Comparison of ENCODE assay signal across 8 cellular contexts in genomic region chr2:226798422-226799210, GRCh38. TPM values are rescaled to one million over a fixed set of nuclear protein-coding genes. Genes with fewer than 3 reads are reported as not detected.
A peak's percentile ranks its signal among the peaks of the same experiment; 100 is the strongest.
DNase-seq lines count a peak whose midpoint lies in the region; ATAC-seq and TF ChIP-seq lines count a peak whose summit lies in the region.

No MANE protein-coding gene starts in this region.

- ATAC-seq in GM19452 (IDR thresholded peaks at IDR 0.05; ENCODE audit: unreplicated experiment) (peak; percentile 12), thoracic aorta (ENCODE audit: insufficient number of reproducible peaks, low FRiP score, low read depth) (no peak)
- peak; percentile 11 for ATAC-seq in activated CD8-positive, alpha-beta T cell treated with anti-CD3 and anti-CD28 coated beads for 36 hours

- peak overlapping the region; percentile 93 to 99 (median 97) for H3K4me2 ChIP-seq in BLaER1 treated with 17β-estradiol and CSF1 and Interleukin-3, amounts not matched to agents 10 nM and 100 nM

- peaks cover 12% of the 10 kb centered on the region for H3K36me3 Mint-ChIP-seq in activated CD8-positive, alpha-beta T cell treated with anti-CD3 and anti-CD28 coated beads for 36 hours (ENCODE audit: low read depth)

- POLR2A ChIA-PET in activated CD8-positive, alpha-beta T cell treated with anti-CD3 and anti-CD28 coated beads for 36 hours (lab: Charles Lee): interaction anchor here (1.1 to 1.9 kb wide), 2 partner anchors 10 to 36 kb away, joined by 3 to 12 read pairs; partner anchors contain the start of gene RHBDD1

- peak overlapping the region in 10 of 11 experiments; percentile 44 to 81 (median 70); a peak in 19 of 22 replicates for H3K27ac ChIP-seq in BLaER1 treated with 17β-estradiol and CSF1 and Interleukin-3, amounts not matched to agents 10 nM and 100 nM
- H3K27ac ChIP-seq in HUES6 (ENCODE audit: low read depth, low read length): peak overlapping the region; percentile 74; the same call in 1 of the 2 replicates
- H3K27ac ChIP-seq in epithelial cell of prostate: peak overlapping the region; percentile 96
- peak overlapping the region; percentile 90 to 93 for H3K27ac ChIP-seq in thoracic aorta

- no peaks in the 10 kb centered on the region for H3K9me3 Mint-ChIP-seq in activated CD8-positive, alpha-beta T cell treated with anti-CD3 and anti-CD28 coated beads for 36 hours

- no peaks in the 10 kb centered on the region for H3K9me3 ChIP-seq in BLaER1 treated with 17β-estradiol and CSF1 and Interleukin-3, amounts not matched to agents 10 nM and 100 nM (replicated peaks in 1 of 11)
- H3K9me3 ChIP-seq in HUES6 (ENCODE audit: control insufficient read depth, insufficient read depth, low read depth, low read length): no peaks in the 10 kb centered on the region
- no peaks in the 10 kb centered on the region for H3K9me3 ChIP-seq in mucosa of stomach (ENCODE audit: control insufficient read depth, low read length)
- H3K9me3 ChIP-seq in thoracic aorta: no peaks in the 10 kb centered on the region

- peak overlapping the region; percentile 78 for H3K27ac Mint-ChIP-seq in activated CD8-positive, alpha-beta T cell treated with anti-CD3 and anti-CD28 coated beads for 36 hours

- peaks cover 0 to 68% (median 0%) of the 10 kb centered on the region in 11 experiments; a peak in 7 of 22 replicates for H3K27me3 ChIP-seq in BLaER1 treated with 17β-estradiol and CSF1 and Interleukin-3, amounts not matched to agents 10 nM and 100 nM
- no peaks in the 10 kb centered on the region; the same call in 1 of the 2 replicates for H3K27me3 ChIP-seq in HUES6 (ENCODE audit: control insufficient read depth, insufficient read depth, low read length)
- no peaks in the 10 kb centered on the region for H3K27me3 ChIP-seq in mucosa of stomach (ENCODE audit: control insufficient read depth, insufficient read depth, low read length)
- no peaks in the 10 kb centered on the region for H3K27me3 ChIP-seq in thoracic aorta (replicated peaks; ENCODE audit: insufficient read depth)

- H4K20me1 ChIP-seq in BLaER1 treated with 17β-estradiol and CSF1 and Interleukin-3, amounts not matched to agents 10 nM and 100 nM: peaks cover 0 to 32% (median 12%) of the 10 kb centered on the region in 11 experiments; a peak in 10 of 22 replicates

- peaks cover 51% of the 10 kb centered on the region for H3K4me1 Mint-ChIP-seq in activated CD8-positive, alpha-beta T cell treated with anti-CD3 and anti-CD28 coated beads for 36 hours (ENCODE audit: low read depth)

- peak overlapping the region; percentile 84 for H3K4me3 Mint-ChIP-seq in activated CD8-positive, alpha-beta T cell treated with anti-CD3 and anti-CD28 coated beads for 36 hours

- CTCF ChIA-PET in activated CD8-positive, alpha-beta T cell treated with anti-CD3 and anti-CD28 coated beads for 36 hours (lab: Charles Lee): interaction anchor here (0.7 to 3.7 kb wide), 14 partner anchors 9 to 809 kb away, joined by 3 to 29 read pairs (median 3); partner anchors contain the start of gene RHBDD1

- H3K9ac ChIP-seq in BLaER1 treated with 17β-estradiol and CSF1 and Interleukin-3, amounts not matched to agents 10 nM and 100 nM: peak overlapping the region; percentile 67 to 87 (median 75)
- H3K9ac ChIP-seq in HUES6 (ENCODE audit: low read length): peak overlapping the region; percentile 74
- peak overlapping the region; percentile 74 for H3K9ac ChIP-seq in mucosa of stomach (ENCODE audit: low read length)

- peak; percentile 73 for DNase-seq in activated CD8-positive, alpha-beta T cell treated with anti-CD3 and anti-CD28 coated beads for 36 hours
- no peak for DNase-seq in epithelial cell of prostate (ENCODE audit: low read depth, low spot score)
- DNase-seq in thoracic aorta (ENCODE audit: low spot score): no peak
- no peak for DNase-seq in medulla oblongata (ENCODE audit: extremely low spot score)

- peak overlapping the region; percentile 69 to 87 (median 77) for H3K4me3 ChIP-seq in BLaER1 treated with 17β-estradiol and CSF1 and Interleukin-3, amounts not matched to agents 10 nM and 100 nM
- H3K4me3 ChIP-seq in HUES6 (ENCODE audit: low read depth, low read length): peak overlapping the region; percentile 79
- peak overlapping the region; percentile 34 for H3K4me3 ChIP-seq in mucosa of stomach (ENCODE audit: low read length)
- H3K4me3 ChIP-seq in thoracic aorta: peak overlapping the region; percentile 97

- intact Hi-C loops in activated CD8-positive, alpha-beta T cell treated with anti-CD3 and anti-CD28 coated beads for 36 hours (cut with micrococcal nuclease): no loop called here

- 0 out of 22 replicates have a peak, but pooled peaks cover 0 to 6% (median 0%) of the 10 kb centered on the region in 11 experiments for H3K36me3 ChIP-seq in BLaER1 treated with 17β-estradiol and CSF1 and Interleukin-3, amounts not matched to agents 10 nM and 100 nM
- H3K36me3 ChIP-seq in HUES6 (ENCODE audit: control insufficient read depth, insufficient read depth, low read length): peaks cover 30% of the 10 kb centered on the region
- no peaks in the 10 kb centered on the region for H3K36me3 ChIP-seq in mucosa of stomach (ENCODE audit: control insufficient read depth, insufficient read depth, low read length)
- no peaks in the 10 kb centered on the region for H3K36me3 ChIP-seq in thoracic aorta

- peaks cover 38 to 73% (median 65%) of the 10 kb centered on the region in 10 experiments for H3K4me1 ChIP-seq in BLaER1 treated with 17β-estradiol and CSF1 and Interleukin-3, amounts not matched to agents 10 nM and 100 nM
- H3K4me1 ChIP-seq in HUES6 (ENCODE audit: control insufficient read depth, insufficient read depth, low read length): peaks cover 38% of the 10 kb centered on the region
- H3K4me1 ChIP-seq in mucosa of stomach (ENCODE audit: control insufficient read depth, insufficient read depth, low read length): peaks cover 46% of the 10 kb centered on the region
- H3K4me1 ChIP-seq in thoracic aorta (ENCODE audit: control insufficient read depth in 1 of 2, low read depth in 2 of 2): peaks cover 25 to 40% of the 10 kb centered on the region in 2 donors

- H3K27me3 Mint-ChIP-seq in activated CD8-positive, alpha-beta T cell treated with anti-CD3 and anti-CD28 coated beads for 36 hours: no peaks in the 10 kb centered on the region

- no peak for TF ChIP-seq CTCF in activated CD8-positive, alpha-beta T cell treated with anti-CD3 and anti-CD28 coated beads for 36 hours (IDR thresholded peaks at IDR 0.05)
- TF ChIP-seq CTCF in thoracic aorta (IDR thresholded peaks at IDR 0.05): no peak

RNA-seq across cellular contexts. Expression of gene IRS1, which starts 1.0 kb away (rescaled TPM):
- 1 to 10 TPM; 3.5 to 4.0 TPM for total RNA-seq in activated CD8-positive, alpha-beta T cell treated with anti-CD3 and anti-CD28 coated beads for 36 hours
- 10 to 100 TPM; 18.8 to 23.1 TPM for total RNA-seq in thoracic aorta

RNA-seq across cellular contexts. Expression of gene RHBDD1, which starts 37.2 kb away (rescaled TPM):
- total RNA-seq in activated CD8-positive, alpha-beta T cell treated with anti-CD3 and anti-CD28 coated beads for 36 hours: 10 to 100 TPM; 34.3 to 35.9 TPM
- 10 to 100 TPM; 10.2 to 17.3 TPM for total RNA-seq in thoracic aorta

Comparison
In these comparisons a context has a peak if more than half of its experiments do, and no peak if none do; other contexts are left out.
1. H3K4me3 ChIP-seq: peak in every context shown above with its lines; median percentile 97 in thoracic aorta; 79 in HUES6; 77 in BLaER1 treated with 17β-estradiol and CSF1 and Interleukin-3, amounts not matched to agents 10 nM and 100 nM; 34 in mucosa of stomach.